In genomic region chr2:26959320-26959719, GRCh38 we compare ENCODE assay signal across 19 cellular contexts.
"Had no signal": no experiment of that assay in that cellular context is flagged by ENCODE, and none has a peak within 500 bp of the region (broad histone marks: within the 10 kb centered on the region; RNA-seq: fewer than 3 reads in every experiment).

No MANE protein-coding gene starts in this region.

- DNase-seq: activated CD4-positive, alpha-beta T cell treated with anti-CD3 and anti-CD28 coated beads for 4 hours; activated CD4-positive, alpha-beta T cell treated with anti-CD3 and anti-CD28 coated beads, Interleukin-2, amount 50 U/mL, for 48 hours; activated CD4-positive, CD25-positive, alpha-beta regulatory T cell; activated naive CD4-positive, alpha-beta T cell treated with anti-CD3 and anti-CD28 coated beads for 36 hours; activated T-cell treated with anti-CD3 and anti-CD28 coated beads, Interleukin-2, amount 50 U/mL, for 48 hours; amygdala; cerebellar nuclear complex; endodermal cell; esophagus squamous epithelium; gastrocnemius medialis; hippocampal formation; kidney glomerular epithelial cell; left lung; naive thymus-derived CD8-positive, alpha-beta T cell; sigmoid colon; stimulated activated CD4-positive, alpha-beta T cell treated with anti-CD3 and anti-CD28 coated beads, Interleukin-15, amount 100 ng/mL, for 24 hours; transverse colon had no signal

- H3K27ac Mint-ChIP-seq: activated naive CD4-positive, alpha-beta T cell treated with anti-CD3 and anti-CD28 coated beads for 36 hours; endodermal cell; neural progenitor cell; stimulated activated memory B cell treated with anti-CD40 and anti-IgM and Interleukin-4, amounts not matched to agents 10 μg/mL and 1 μg/mL and 100 μg/mL, for 72 hours had no signal

- H3K36me3 Mint-ChIP-seq: naive thymus-derived CD8-positive, alpha-beta T cell; neural progenitor cell; stimulated activated memory B cell treated with anti-CD40 and anti-IgM and Interleukin-4, amounts not matched to agents 10 μg/mL and 1 μg/mL and 100 μg/mL, for 72 hours had no signal

- H3K4me3 Mint-ChIP-seq: activated naive CD4-positive, alpha-beta T cell treated with anti-CD3 and anti-CD28 coated beads for 36 hours; endodermal cell; naive thymus-derived CD8-positive, alpha-beta T cell; neural progenitor cell; stimulated activated memory B cell treated with anti-CD40 and anti-IgM and Interleukin-4, amounts not matched to agents 10 μg/mL and 1 μg/mL and 100 μg/mL, for 72 hours had no signal

- H3K9me3 Mint-ChIP-seq: activated naive CD4-positive, alpha-beta T cell treated with anti-CD3 and anti-CD28 coated beads for 36 hours; endodermal cell; naive thymus-derived CD8-positive, alpha-beta T cell; neural progenitor cell; stimulated activated memory B cell treated with anti-CD40 and anti-IgM and Interleukin-4, amounts not matched to agents 10 μg/mL and 1 μg/mL and 100 μg/mL, for 72 hours had no signal

- ATAC-seq: gastrocnemius medialis; left lung; naive thymus-derived CD8-positive, alpha-beta T cell; stimulated activated memory B cell treated with anti-CD40 and anti-IgM and Interleukin-4, amounts not matched to agents 10 μg/mL and 1 μg/mL and 100 μg/mL, for 72 hours had no signal
